In the genomic region with DNA sequence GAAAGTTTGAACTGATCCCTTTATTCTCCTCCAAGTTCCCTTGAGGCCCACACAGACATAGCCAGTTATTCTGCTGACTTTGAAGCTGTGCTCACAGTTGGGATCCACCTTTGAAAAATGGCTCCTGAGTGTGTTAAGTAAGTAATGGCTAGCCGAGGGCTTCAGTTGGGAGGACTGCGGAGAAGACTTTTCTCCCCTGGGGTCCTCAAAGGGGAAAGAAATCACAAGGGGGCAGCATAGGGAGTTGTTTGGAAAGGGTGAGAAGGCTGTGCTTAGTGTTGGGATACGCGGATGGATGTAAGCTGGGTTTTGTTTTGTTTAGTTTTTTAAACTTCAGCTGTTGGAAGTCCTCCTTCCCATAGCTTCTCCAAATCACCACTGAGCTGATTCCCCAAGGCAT, we compare ENCODE assay signal across 19 cellular contexts.
"Had no signal": no experiment of that assay in that cellular context is flagged by ENCODE, and none has a peak within 500 bp of the region (broad histone marks: within the 10 kb centered on the region; RNA-seq: fewer than 3 reads in every experiment).

No MANE protein-coding gene starts in this region.

- H3K4me3 ChIP-seq: heart right ventricle, mucosa of descending colon, smooth muscle cell had no signal

- H3K4me2 ChIP-seq: smooth muscle cell had no signal

- H3K4me3 Mint-ChIP-seq: activated CD4-positive, alpha-beta T cell treated with anti-CD3 and anti-CD28 coated beads, Interleukin-2, amount 10 ng/mL, durations not matched to agents 24 days and 14 days; activated naive CD4-positive, alpha-beta T cell treated with anti-CD3 and anti-CD28 coated beads for 36 hours; activated T-helper 17 cell treated with anti-CD3 and anti-CD28 coated beads, Interleukin-2, amount 50 U/mL, for 72 hours; effector memory CD8-positive, alpha-beta T cell; naive thymus-derived CD4-positive, alpha-beta T cell; stimulated activated naive CD8-positive, alpha-beta T cell treated with anti-CD3 and anti-CD28 coated beads, Interleukin-15, amount 100 ng/mL, for 72 hours; type B pancreatic cell had no signal

- H3K27me3 Mint-ChIP-seq: activated CD4-positive, alpha-beta T cell treated with anti-CD3 and anti-CD28 coated beads, Interleukin-2, amount 10 ng/mL, durations not matched to agents 24 days and 14 days; activated T-helper 17 cell treated with anti-CD3 and anti-CD28 coated beads, Interleukin-2, amount 50 U/mL, for 72 hours; effector memory CD8-positive, alpha-beta T cell; naive thymus-derived CD4-positive, alpha-beta T cell; stimulated activated naive CD8-positive, alpha-beta T cell treated with anti-CD3 and anti-CD28 coated beads, Interleukin-15, amount 100 ng/mL, for 72 hours had no signal

- H3K27me3 ChIP-seq: heart right ventricle had no signal

- H3K27ac ChIP-seq: epithelial cell of prostate, heart right ventricle had no signal

- H3K27ac Mint-ChIP-seq: activated CD4-positive, alpha-beta T cell treated with anti-CD3 and anti-CD28 coated beads, Interleukin-2, amount 10 ng/mL, durations not matched to agents 24 days and 14 days; activated naive CD4-positive, alpha-beta T cell treated with anti-CD3 and anti-CD28 coated beads for 36 hours; activated T-helper 17 cell treated with anti-CD3 and anti-CD28 coated beads, Interleukin-2, amount 50 U/mL, for 72 hours; stimulated activated naive CD8-positive, alpha-beta T cell treated with anti-CD3 and anti-CD28 coated beads, Interleukin-15, amount 100 ng/mL, for 72 hours; type B pancreatic cell had no signal

- FAIRE-seq: TTC549 had no signal

- DNase-seq: activated CD4-positive, alpha-beta T cell treated with anti-CD3 and anti-CD28 coated beads, Interleukin-2, amount 10 ng/mL, durations not matched to agents 24 days and 14 days; activated CD4-positive, CD25-positive, alpha-beta regulatory T cell; activated CD8-positive, alpha-beta memory T cell treated with anti-CD3 and anti-CD28 coated beads for 24 hours; activated naive CD4-positive, alpha-beta T cell treated with anti-CD3 and anti-CD28 coated beads for 36 hours; dermis blood vessel endothelial cell; effector memory CD8-positive, alpha-beta T cell; foreskin melanocyte; heart right ventricle; islet precursor cell; mucosa of descending colon; naive thymus-derived CD4-positive, alpha-beta T cell; posterior cingulate gyrus; right cardiac atrium; stimulated activated naive CD8-positive, alpha-beta T cell treated with anti-CD3 and anti-CD28 coated beads, Interleukin-15, amount 100 ng/mL, for 72 hours had no signal

- ATAC-seq: activated T-helper 17 cell treated with anti-CD3 and anti-CD28 coated beads, Interleukin-2, amount 50 U/mL, for 72 hours; effector memory CD8-positive, alpha-beta T cell; heart right ventricle; mucosa of descending colon; naive thymus-derived CD4-positive, alpha-beta T cell; right cardiac atrium; stimulated activated naive CD8-positive, alpha-beta T cell treated with anti-CD3 and anti-CD28 coated beads, Interleukin-15, amount 100 ng/mL, for 72 hours had no signal

- H3K9me3 ChIP-seq: heart right ventricle, mucosa of descending colon had no signal

- H3K9me3 Mint-ChIP-seq: activated CD4-positive, alpha-beta T cell treated with anti-CD3 and anti-CD28 coated beads, Interleukin-2, amount 10 ng/mL, durations not matched to agents 24 days and 14 days; activated naive CD4-positive, alpha-beta T cell treated with anti-CD3 and anti-CD28 coated beads for 36 hours; effector memory CD8-positive, alpha-beta T cell; naive thymus-derived CD4-positive, alpha-beta T cell; stimulated activated naive CD8-positive, alpha-beta T cell treated with anti-CD3 and anti-CD28 coated beads, Interleukin-15, amount 100 ng/mL, for 72 hours; type B pancreatic cell had no signal
